22 cellular contexts compared by ENCODE assay signal in the genomic region with DNA sequence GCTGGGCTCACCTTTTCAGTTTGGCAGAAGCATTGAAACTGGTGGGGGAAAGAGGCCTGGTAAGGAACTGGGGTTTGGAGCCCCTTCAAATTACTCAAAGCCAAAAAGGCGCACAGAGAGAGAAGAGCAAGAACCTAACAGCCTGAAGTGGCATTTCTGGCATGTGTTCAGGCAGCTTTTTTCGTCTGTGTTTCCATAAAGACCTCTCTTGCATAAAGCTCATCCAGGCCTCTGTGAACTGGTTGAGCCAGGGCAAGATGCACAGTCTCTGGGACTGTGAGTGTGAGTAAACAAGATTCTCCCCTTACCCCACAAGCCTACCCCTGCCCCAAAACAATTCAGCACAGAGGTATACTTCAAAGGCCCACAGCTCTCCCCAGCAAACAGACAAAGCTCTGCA.
DNase-seq lines count a peak whose midpoint lies in the region; ATAC-seq, FAIRE-seq and TF ChIP-seq lines count a peak whose summit lies in the region.
"Had no signal": no experiment of that assay in that cellular context is flagged by ENCODE, and none has a peak within 500 bp of the region (broad histone marks: within the 10 kb centered on the region; RNA-seq: fewer than 3 reads in every experiment).

No MANE protein-coding gene starts in this region.

- H2AFZ ChIP-seq in keratinocyte (ENCODE audit: control insufficient read depth, low read length) (no peak overlapping the region), trophoblast cell (ENCODE audit: insufficient read depth, low read length, poor library complexity) (no peak overlapping the region)

- peak overlapping the region; percentile 2 for H3K14ac ChIP-seq in trophoblast cell (ENCODE audit: low read length)

- H3K9me3 ChIP-seq in BLaER1 treated with 17β-estradiol and CSF1 and Interleukin-3, amounts not matched to agents 10 nM and 100 nM (replicated peaks in 1 of 11) = 0 out of 22 replicates have a peak, but pooled peaks cover 0 to 4% (median 0%) of the 10 kb centered on the region in 11 experiments
- H3K9me3 ChIP-seq in SJSA1 (replicated peaks) (no peaks in the 10 kb centered on the region), keratinocyte (ENCODE audit: control insufficient read depth, low read depth, low read length) (no peaks in the 10 kb centered on the region), trophoblast cell (ENCODE audit: insufficient read depth, low read depth, low read length) (no peaks in the 10 kb centered on the region)
- H3K9me3 ChIP-seq: MG63, SK-N-SH had no signal

- H4K20me1 ChIP-seq in BLaER1 treated with 17β-estradiol and CSF1 and Interleukin-3, amounts not matched to agents 10 nM and 100 nM = no peaks in the 10 kb centered on the region; a peak in 1 of 22 replicates
- no peaks in the 10 kb centered on the region for H4K20me1 ChIP-seq in keratinocyte (ENCODE audit: control insufficient read depth, extremely low read depth, insufficient read depth, low read length)

- no peak overlapping the region for H4K12ac ChIP-seq in trophoblast cell (ENCODE audit: low read depth, low read length)

- no CpG with 5 or more reads among the region's 2 CpGs for WGBS in trophoblast cell (ENCODE audit: extremely low coverage, insufficient coverage, insufficient read length)

- H3K27ac ChIP-seq in BLaER1 treated with 17β-estradiol and CSF1 and Interleukin-3, amounts not matched to agents 10 nM and 100 nM = no peak overlapping the region
- H3K27ac ChIP-seq in SJSA1 (peak overlapping the region; percentile 2; the same call in 1 of the 2 replicates), keratinocyte (ENCODE audit: control insufficient read depth, insufficient read depth, low read length) (no peak overlapping the region), trophoblast cell (ENCODE audit: low read depth, low read length) (peak overlapping the region; percentile 81)
- H3K27ac ChIP-seq: HL-60 had no signal

- H3K4me3 ChIP-seq in BLaER1 treated with 17β-estradiol and CSF1 and Interleukin-3, amounts not matched to agents 10 nM and 100 nM = no peak overlapping the region
- H3K4me3 ChIP-seq in SJSA1 (no peak overlapping the region), keratinocyte (ENCODE audit: control insufficient read depth in 2 of 3, extremely low read depth in 1 of 3, insufficient read depth in 2 of 3, low read depth in 1 of 3, low read length in 3 of 3) (no peak overlapping the region), trophoblast cell (ENCODE audit: low read depth, low read length) (no peak overlapping the region)
- H3K4me3 ChIP-seq: MG63 had no signal

- no peak overlapping the region for H3K18ac ChIP-seq in trophoblast cell (ENCODE audit: low read length)

- no peaks in the 10 kb centered on the region for H3K79me2 ChIP-seq in keratinocyte (ENCODE audit: control insufficient read depth, insufficient read depth, low read length)
- peaks cover 2% of the 10 kb centered on the region for H3K79me2 ChIP-seq in trophoblast cell (ENCODE audit: control insufficient read depth, insufficient read depth, low read length, poor library complexity)

- DNase-seq in SJSA1 (ENCODE audit: low read depth in 1 of 2, low spot score in 2 of 2) (no peak), keratinocyte (ENCODE audit: low read depth, low spot score) (no peak), trophoblast cell (peak in 1 of 2 donors; percentile 44)
- no peak for DNase-seq in activated CD8-positive, alpha-beta memory T cell treated with anti-CD3 and anti-CD28 coated beads, Interleukin-2, amount 50 U/mL, for 4 hours
- DNase-seq: C1 segment of cervical spinal cord; DMS 273 treated with DMSO at 0.1 percent for 48 hours; DND-41; H9; IMR-90; MG63; NCI-H1092; NCI-H1436 treated with DMSO at 0.1 percent for 48 hours; NCI-H2081; NCI-H446 treated with DMSO at 0.1 percent for 48 hours; NK-92 treated with Interleukin-12 subunit alpha and Interleukin-12 subunit beta, amount 100 ng/mL, for 24 hours; Right ventricle myocardium superior; SK-N-SH had no signal

- H3K4ac ChIP-seq in trophoblast cell (ENCODE audit: low read depth, low read length) = no peak overlapping the region

- peak overlapping the region; percentile 24 for H2AK5ac ChIP-seq in trophoblast cell (ENCODE audit: low read length)

- H2BK120ac ChIP-seq in trophoblast cell (ENCODE audit: insufficient read depth, low read length, poor library complexity) = peak overlapping the region; percentile 83

- ATAC-seq in HG02610 (IDR thresholded peaks at IDR 0.05; ENCODE audit: unreplicated experiment) (no peak), GM19328 (IDR thresholded peaks at IDR 0.05; ENCODE audit: unreplicated experiment) (no peak)

- peak overlapping the region; percentile 96 for H2BK12ac ChIP-seq in trophoblast cell (ENCODE audit: low read length)

- peaks cover 0 to 43% (median 30%) of the 10 kb centered on the region in 11 experiments; a peak in 19 of 22 replicates for H3K27me3 ChIP-seq in BLaER1 treated with 17β-estradiol and CSF1 and Interleukin-3, amounts not matched to agents 10 nM and 100 nM
- H3K27me3 ChIP-seq in SJSA1 (replicated peaks) (no peaks in the 10 kb centered on the region), keratinocyte (ENCODE audit: control insufficient read depth, extremely low read depth, insufficient read depth, low read length) (no peaks in the 10 kb centered on the region), trophoblast cell (ENCODE audit: insufficient read depth, low read length) (no peaks in the 10 kb centered on the region)
- H3K27me3 ChIP-seq: MG63 had no signal

- H4K8ac ChIP-seq in trophoblast cell (ENCODE audit: low read depth, low read length) = peak overlapping the region; percentile 35

- H3K9ac ChIP-seq in BLaER1 treated with 17β-estradiol and CSF1 and Interleukin-3, amounts not matched to agents 10 nM and 100 nM = no peak overlapping the region
- H3K9ac ChIP-seq in keratinocyte (ENCODE audit: control insufficient read depth, extremely low read depth, insufficient read depth, low read length) (no peak overlapping the region), trophoblast cell (ENCODE audit: low read length) (no peak overlapping the region)
- H3K9ac ChIP-seq: SK-N-SH had no signal

- H3K79me1 ChIP-seq in trophoblast cell (ENCODE audit: low read length) = peaks cover 25% of the 10 kb centered on the region

- no peak for TF ChIP-seq CTCF in keratinocyte (optimal IDR thresholded peaks at IDR 0.05 in 1 of 3, IDR thresholded peaks at IDR 0.05 in 1 of 3, conservative IDR thresholded peaks at IDR 0.05 in 1 of 3; ENCODE audit: extremely low read depth in 1 of 3, insufficient read depth in 2 of 3, low read length in 3 of 3)

- peak overlapping the region; percentile 87 for H4K91ac ChIP-seq in trophoblast cell (ENCODE audit: low read depth, low read length)

- H3K9me1 ChIP-seq in keratinocyte (ENCODE audit: control insufficient read depth, extremely low read depth, insufficient read depth, low read length) = no peaks in the 10 kb centered on the region

- dilution Hi-C loops in keratinocyte (cut with MboI; ENCODE audit: extremely low pct_ligation_motif_present, low sequenced_read_pairs) = no loop called here

- H3K23ac ChIP-seq in trophoblast cell (ENCODE audit: low read length) = no peak overlapping the region

- peaks cover 14 to 51% (median 33%) of the 10 kb centered on the region in 10 experiments for H3K4me1 ChIP-seq in BLaER1 treated with 17β-estradiol and CSF1 and Interleukin-3, amounts not matched to agents 10 nM and 100 nM
- H3K4me1 ChIP-seq in SJSA1 (replicated peaks) (peaks cover 45% of the 10 kb centered on the region), keratinocyte (ENCODE audit: control insufficient read depth, extremely low read depth, insufficient read depth, low read length) (peaks cover 28% of the 10 kb centered on the region), trophoblast cell (ENCODE audit: control insufficient read depth in 1 of 2, insufficient read depth in 2 of 2, low read length in 2 of 2) (peaks cover 15 to 21% of the 10 kb centered on the region in 2 experiments)

- H3K4me2 ChIP-seq in BLaER1 treated with 17β-estradiol and CSF1 and Interleukin-3, amounts not matched to agents 10 nM and 100 nM = peak overlapping the region in 6 of 11 experiments; percentile 79 to 93 (median 86); a peak in 10 of 22 replicates
- no peak overlapping the region for H3K4me2 ChIP-seq in keratinocyte (ENCODE audit: control insufficient read depth, extremely low read depth, insufficient read depth, low read depth, low read length)
- no peak overlapping the region for H3K4me2 ChIP-seq in trophoblast cell (ENCODE audit: low read length)
- H3K4me2 ChIP-seq: SK-N-SH had no signal

- peak overlapping the region; percentile 8 for H2BK5ac ChIP-seq in trophoblast cell (ENCODE audit: low read depth, low read length, poor library complexity)

- no peaks in the 10 kb centered on the region for H3K36me3 ChIP-seq in BLaER1 treated with 17β-estradiol and CSF1 and Interleukin-3, amounts not matched to agents 10 nM and 100 nM
- H3K36me3 ChIP-seq in SJSA1 = no peaks in the 10 kb centered on the region
- no peaks in the 10 kb centered on the region for H3K36me3 ChIP-seq in keratinocyte (ENCODE audit: control insufficient read depth in 2 of 2, extremely low read depth in 1 of 2, insufficient read depth in 2 of 2, low read length in 2 of 2)
- no peaks in the 10 kb centered on the region for H3K36me3 ChIP-seq in trophoblast cell (ENCODE audit: control insufficient read depth in 1 of 2, insufficient read depth in 2 of 2, low read length in 2 of 2)
- H3K36me3 ChIP-seq: MG63 had no signal

- FAIRE-seq in keratinocyte (lab: Jason Lieb, UNC) = peak; percentile 44
- FAIRE-seq: RCC 7860 had no signal

Comparison
In these comparisons a context has a peak if more than half of its experiments do, and no peak if none do; other contexts are left out.
1. H3K27ac ChIP-seq: peak in SJSA1 (single experiment) and trophoblast cell (single experiment); none in BLaER1 treated with 17β-estradiol and CSF1 and Interleukin-3, amounts not matched to agents 10 nM and 100 nM (0 of 11) and keratinocyte (single experiment).
2. H3K4me2 ChIP-seq: peak in BLaER1 treated with 17β-estradiol and CSF1 and Interleukin-3, amounts not matched to agents 10 nM and 100 nM (6 of 11); none in keratinocyte (single experiment) and trophoblast cell (single experiment).